10 cellular contexts compared by ENCODE assay signal in the genomic region with DNA sequence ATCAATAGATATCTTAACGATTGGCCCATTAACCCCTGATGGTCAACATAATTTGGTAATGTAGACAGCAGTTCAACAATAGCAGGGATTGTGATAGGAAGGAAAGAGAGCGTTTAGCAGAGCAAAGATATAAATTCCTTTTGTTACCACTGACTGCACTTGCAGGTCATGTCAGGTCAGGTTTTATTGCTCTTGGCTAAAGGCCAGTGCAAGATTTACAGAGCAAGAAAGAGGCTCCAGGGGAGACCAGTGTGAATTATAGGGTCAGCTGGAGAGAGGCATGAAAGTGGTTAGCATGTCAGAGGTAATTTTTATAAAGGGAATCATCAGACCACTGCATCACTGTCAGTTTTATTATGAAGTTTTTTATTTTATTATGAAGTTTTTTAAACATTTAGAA.
DNase-seq lines count a peak whose midpoint lies in the region; ATAC-seq lines count a peak whose summit lies in the region.
"Had no signal": no experiment of that assay in that cellular context is flagged by ENCODE, and none has a peak within 500 bp of the region (broad histone marks: within the 10 kb centered on the region; RNA-seq: fewer than 3 reads in every experiment).

No MANE protein-coding gene starts in this region.

- H3K4me3 ChIP-seq in mesendoderm (ENCODE audit: low read length): no peak overlapping the region

- H2BK5ac ChIP-seq in mesendoderm (ENCODE audit: low read length): no peak overlapping the region

- WGBS in mesendoderm (ENCODE audit: extremely low coverage, insufficient coverage, low lambda C conversion rate): no CpG with 5 or more reads among the region's 2 CpGs

- H3K27ac ChIP-seq in mesendoderm (ENCODE audit: low read depth, low read length) (no peak overlapping the region), caudate nucleus (ENCODE audit: low read depth, low read length) (no peak overlapping the region)

- ATAC-seq in HG03039 (IDR thresholded peaks at IDR 0.05; ENCODE audit: unreplicated experiment): no peak
- ATAC-seq: Panc1 had no signal

- H3K9ac ChIP-seq in mesendoderm (ENCODE audit: low read length): no peak overlapping the region

- H2BK120ac ChIP-seq in mesendoderm (ENCODE audit: low read depth, low read length): no peak overlapping the region

- no peaks in the 10 kb centered on the region for H3K79me2 ChIP-seq in mesendoderm (ENCODE audit: control insufficient read depth, insufficient read depth, low read length)

- H4K5ac ChIP-seq in mesendoderm (ENCODE audit: low read length): no peak overlapping the region

- H3K79me1 ChIP-seq in mesendoderm (ENCODE audit: low read length): no peaks in the 10 kb centered on the region

- H2BK15ac ChIP-seq in mesendoderm (replicated peaks; ENCODE audit: low read depth): no peak overlapping the region

- H3K56ac ChIP-seq in mesendoderm (ENCODE audit: low read length): no peak overlapping the region

- H2AK5ac ChIP-seq in mesendoderm (ENCODE audit: low read length): no peak overlapping the region

- H3K4me2 ChIP-seq in mesendoderm (ENCODE audit: low read length): no peak overlapping the region

- H3K4ac ChIP-seq in mesendoderm (ENCODE audit: low read depth, low read length): no peak overlapping the region

- H3K27me3 ChIP-seq in mesendoderm (ENCODE audit: insufficient read depth, low read length, poor library complexity): no peaks in the 10 kb centered on the region

- H3K36me3 ChIP-seq in mesendoderm (ENCODE audit: control insufficient read depth, insufficient read depth, low read length): no peaks in the 10 kb centered on the region

- no peak overlapping the region for H3K18ac ChIP-seq in mesendoderm (ENCODE audit: low read length)

- no peaks in the 10 kb centered on the region for H3K4me1 ChIP-seq in mesendoderm (ENCODE audit: control insufficient read depth, low read depth, low read length)

- DNase-seq in H4 (ENCODE audit: low spot score): peak; percentile 66
- peak; percentile 3 for DNase-seq in NCI-H1092 treated with DMSO at 0.1 percent for 48 hours (lab: John Stamatoyannopoulos, UW)
- peak; percentile 20 for DNase-seq in brain pericyte (ENCODE audit: low read depth, low spot score)
- peak; percentile 24 for DNase-seq in pulmonary artery endothelial cell (ENCODE audit: low read depth, low spot score)
- no peak for DNase-seq in mesendoderm
- no peak for DNase-seq in caudate nucleus (lab: John Stamatoyannopoulos, UW)
- DNase-seq: activated CD4-positive, alpha-beta T cell treated with anti-CD3 and anti-CD28 coated beads, Interleukin-2, amount 50 U/mL, for 4 hours; aorta had no signal

- no peak overlapping the region for H4K8ac ChIP-seq in mesendoderm (ENCODE audit: low read depth, low read length)

- no peak overlapping the region for H3K23ac ChIP-seq in mesendoderm (ENCODE audit: low read length)

Comparison
In these comparisons a context has a peak if more than half of its experiments do, and no peak if none do; other contexts are left out.
1. DNase-seq: peak in H4 (single experiment), NCI-H1092 treated with DMSO at 0.1 percent for 48 hours (single experiment), brain pericyte (single experiment) and pulmonary artery endothelial cell (single experiment); none in mesendoderm (single experiment) and caudate nucleus (0 of 61).